ENCODE assay signal across 19 cellular contexts in genomic region chr16:19245326-19245925, GRCh38. TPM values are rescaled to one million over a fixed set of nuclear protein-coding genes. Genes with fewer than 3 reads are reported as not detected.
A peak's percentile ranks its signal among the peaks of the same experiment; 100 is the strongest.
DNase-seq lines count a peak whose midpoint lies in the region; ATAC-seq and TF ChIP-seq lines count a peak whose summit lies in the region.
"Had no signal": no experiment of that assay in that cellular context is flagged by ENCODE, and none has a peak within 500 bp of the region (broad histone marks: within the 10 kb centered on the region; RNA-seq: fewer than 3 reads in every experiment).

No MANE protein-coding gene starts in this region.

- no peaks in the 10 kb centered on the region for H4K20me1 ChIP-seq in GM23338 (replicated peaks; ENCODE audit: insufficient read depth)

- peaks cover 4% of the 10 kb centered on the region; the same call in 2 of the 3 replicates for H3K36me3 Mint-ChIP-seq in GM23338 (ENCODE audit: low read depth)
- H3K36me3 Mint-ChIP-seq: activated naive CD8-positive, alpha-beta T cell treated with anti-CD3 and anti-CD28 coated beads, Interleukin-2, amount 10 ng/mL, durations not matched to agents 7 days and 5 days; CD4-positive, alpha-beta memory T cell had no signal

- H3K27me3 Mint-ChIP-seq in GM23338 (ENCODE audit: insufficient read depth, low read depth, poor library complexity) = no peaks in the 10 kb centered on the region
- H3K27me3 Mint-ChIP-seq: activated CD4-positive, alpha-beta memory T cell treated with anti-CD3 and anti-CD28 coated beads, Interleukin-2, amount 10 ng/mL, durations not matched to agents 7 days and 5 days; activated naive CD8-positive, alpha-beta T cell treated with anti-CD3 and anti-CD28 coated beads, Interleukin-2, amount 10 ng/mL, durations not matched to agents 7 days and 5 days had no signal

- peaks cover 3% of the 10 kb centered on the region; the same call in 1 of the 3 replicates for H3K4me1 Mint-ChIP-seq in GM23338
- H3K4me1 Mint-ChIP-seq: activated CD4-positive, alpha-beta memory T cell treated with anti-CD3 and anti-CD28 coated beads, Interleukin-2, amount 10 ng/mL, durations not matched to agents 7 days and 5 days; activated naive CD8-positive, alpha-beta T cell treated with anti-CD3 and anti-CD28 coated beads, Interleukin-2, amount 10 ng/mL, durations not matched to agents 7 days and 5 days; CD4-positive, alpha-beta memory T cell had no signal

- H3K36me3 ChIP-seq in GM23338 (ENCODE audit: insufficient read depth) = no peaks in the 10 kb centered on the region; the same call in 1 of the 2 replicates
- H3K36me3 ChIP-seq: breast epithelium, gastroesophageal sphincter, ovary had no signal

- no peak overlapping the region for H3K27ac ChIP-seq in GM23338 (ENCODE audit: low read depth)
- H3K27ac ChIP-seq: breast epithelium, dorsolateral prefrontal cortex, gastroesophageal sphincter, ovary had no signal

- H3K79me2 ChIP-seq in GM23338 (replicated peaks; ENCODE audit: insufficient read depth) = no peaks in the 10 kb centered on the region

- no peak overlapping the region for H3K4me2 ChIP-seq in GM23338

- H3K27me3 ChIP-seq in GM23338 (ENCODE audit: insufficient read depth) = no peaks in the 10 kb centered on the region
- H3K27me3 ChIP-seq: breast epithelium, dorsolateral prefrontal cortex, gastroesophageal sphincter, ovary had no signal

- TF ChIP-seq CTCF in GM23338 (conservative IDR thresholded peaks at IDR 0.05; ENCODE audit: low read depth in 2 of 2) = 0 out of 4 replicates have a peak, but pooled peaks of 1 of the 2 experiments have one; percentile 8

- no peaks in the 10 kb centered on the region for H3K4me1 ChIP-seq in GM23338 (ENCODE audit: insufficient read depth)
- H3K4me1 ChIP-seq: breast epithelium had no signal

- H3K9me3 Mint-ChIP-seq in GM23338 = peaks cover 12% of the 10 kb centered on the region; the same call in 2 of the 3 replicates
- H3K9me3 Mint-ChIP-seq: activated naive CD8-positive, alpha-beta T cell treated with anti-CD3 and anti-CD28 coated beads, Interleukin-2, amount 10 ng/mL, durations not matched to agents 7 days and 5 days had no signal

- no peaks in the 10 kb centered on the region for H3K9me2 ChIP-seq in GM23338 (ENCODE audit: insufficient read depth)

- H3K4me3 ChIP-seq in GM23338 = no peak overlapping the region
- H3K4me3 ChIP-seq: breast epithelium, dorsolateral prefrontal cortex, gastroesophageal sphincter, ovary had no signal

- H3K4me3 Mint-ChIP-seq in GM23338 = no peak overlapping the region
- H3K4me3 Mint-ChIP-seq: activated CD4-positive, alpha-beta memory T cell treated with anti-CD3 and anti-CD28 coated beads, Interleukin-2, amount 10 ng/mL, durations not matched to agents 7 days and 5 days; activated naive CD8-positive, alpha-beta T cell treated with anti-CD3 and anti-CD28 coated beads, Interleukin-2, amount 10 ng/mL, durations not matched to agents 7 days and 5 days; CD4-positive, alpha-beta memory T cell had no signal

- peak; percentile 48; the same call in 2 of the 3 replicates for ATAC-seq in GM23338
- no peak for ATAC-seq in GM18498 (IDR thresholded peaks at IDR 0.05; ENCODE audit: unreplicated experiment)
- ATAC-seq: gastroesophageal sphincter had no signal

- no peak overlapping the region for H3K27ac Mint-ChIP-seq in GM23338
- H3K27ac Mint-ChIP-seq: activated CD4-positive, alpha-beta memory T cell treated with anti-CD3 and anti-CD28 coated beads, Interleukin-2, amount 10 ng/mL, durations not matched to agents 7 days and 5 days; activated naive CD8-positive, alpha-beta T cell treated with anti-CD3 and anti-CD28 coated beads, Interleukin-2, amount 10 ng/mL, durations not matched to agents 7 days and 5 days had no signal

- DNase-seq in GM23338 (ENCODE audit: low spot score) (peak; percentile 12), NCI-H2029 treated with DMSO at 0.1 percent for 48 hours (lab: John Stamatoyannopoulos, UW) (peak; percentile 95), NCI-H748 (lab: John Stamatoyannopoulos, UW; ENCODE audit: unreplicated experiment) (peak; percentile 97), myocyte (ENCODE audit: low read depth) (peak; percentile 3), activated gamma-delta T cell treated with Interleukin-2 at 50 U/mL for 16 hours (no peak)
- no peak for DNase-seq in stimulated activated naive CD4-positive, alpha-beta T cell treated with Interleukin-2 at 50 U/mL for 16 hours (lab: John Stamatoyannopoulos, UW)
- DNase-seq in effector CD8-positive, alpha-beta T cell (lab: John Stamatoyannopoulos, UW) = no peak
- DNase-seq: activated CD4-positive, alpha-beta memory T cell treated with anti-CD3 and anti-CD28 coated beads, Interleukin-2, amount 10 ng/mL, durations not matched to agents 7 days and 5 days; activated naive CD8-positive, alpha-beta T cell treated with anti-CD3 and anti-CD28 coated beads, Interleukin-2, amount 10 ng/mL, durations not matched to agents 7 days and 5 days; activated T-cell treated with anti-CD3 and anti-CD28 coated beads, Interleukin-2, amount 50 U/mL, for 48 hours; CD4-positive, alpha-beta memory T cell; dorsolateral prefrontal cortex; ovary; stimulated activated CD4-positive, alpha-beta T cell treated with anti-CD3 and anti-CD28 coated beads, Interleukin-4, amount 100 ng/mL, for 1 hour had no signal

- no peak overlapping the region for H2AFZ ChIP-seq in GM23338

- no peaks in the 10 kb centered on the region for H3F3A ChIP-seq in GM23338 (replicated peaks; ENCODE audit: low read depth)

TF ChIP-seq in GM23338, 12 proteins besides CTCF, POLR2A, EP300 and RAD21 (continues in another document):
- no peak for TF ChIP-seq POLR2AphosphoS5 (IDR thresholded peaks at IDR 0.05; ENCODE audit: low read depth)
- TF ChIP-seq ETS1 (IDR thresholded peaks at IDR 0.05) = no peak
- no peak for TF ChIP-seq CREB1 (CRISPR knock-in tag; IDR thresholded peaks at IDR 0.05; ENCODE audit: low read depth)
- TF ChIP-seq STAT1 (IDR thresholded peaks at IDR 0.05; ENCODE audit: unreplicated experiment) = no peak
- no peak for TF ChIP-seq EZH2phosphoT487 (IDR thresholded peaks at IDR 0.05; ENCODE audit: unreplicated experiment)
- no peak for TF ChIP-seq EZH2 (IDR thresholded peaks at IDR 0.05; ENCODE audit: low read depth, unreplicated experiment)
- no peak for TF ChIP-seq NANOG (IDR thresholded peaks at IDR 0.05; ENCODE audit: borderline replicate concordance)
- no peak for TF ChIP-seq ZNF331 (CRISPR knock-in tag; IDR thresholded peaks at IDR 0.05; ENCODE audit: low read depth)
- no peak for TF ChIP-seq ZNF114 (CRISPR knock-in tag; IDR thresholded peaks at IDR 0.05)

RNA-seq across cellular contexts. Expression of gene CLEC19A, which starts 40.1 kb away (rescaled TPM):
- not detected in 2 replicates for total RNA-seq in GM23338 (2014; rRNA removed; shearing (Covaris generic))
- 0.26 TPM in 1 of 2 replicates, not detected in the other for polyA plus RNA-seq in GM23338 (2016; fragmentation: Nextera tagmentation; extraction: Ambion mirVana)
- not detected in 2 replicates for total RNA-seq in myocyte
- 0.14 TPM for polyA plus RNA-seq in myocyte (2012)
- total RNA-seq: activated CD4-positive, alpha-beta memory T cell treated with anti-CD3 and anti-CD28 coated beads, Interleukin-2, amount 10 ng/mL, durations not matched to agents 7 days and 5 days; activated naive CD8-positive, alpha-beta T cell treated with anti-CD3 and anti-CD28 coated beads, Interleukin-2, amount 10 ng/mL, durations not matched to agents 7 days and 5 days; CD4-positive, alpha-beta memory T cell; gastroesophageal sphincter; lower leg skin; ovary had no signal
- polyA plus RNA-seq: CD4-positive, alpha-beta memory T cell; esophagus; ovary had no signal

Comparison
In these comparisons a context has a peak if more than half of its experiments do, and no peak if none do; other contexts are left out.
1. DNase-seq: peak in GM23338 (single experiment), NCI-H2029 treated with DMSO at 0.1 percent for 48 hours (single experiment), NCI-H748 (single experiment) and myocyte (single experiment); none in stimulated activated naive CD4-positive, alpha-beta T cell treated with Interleukin-2 at 50 U/mL for 16 hours (single experiment), activated gamma-delta T cell treated with Interleukin-2 at 50 U/mL for 16 hours (single experiment) and effector CD8-positive, alpha-beta T cell (single experiment).